In the genomic region with DNA sequence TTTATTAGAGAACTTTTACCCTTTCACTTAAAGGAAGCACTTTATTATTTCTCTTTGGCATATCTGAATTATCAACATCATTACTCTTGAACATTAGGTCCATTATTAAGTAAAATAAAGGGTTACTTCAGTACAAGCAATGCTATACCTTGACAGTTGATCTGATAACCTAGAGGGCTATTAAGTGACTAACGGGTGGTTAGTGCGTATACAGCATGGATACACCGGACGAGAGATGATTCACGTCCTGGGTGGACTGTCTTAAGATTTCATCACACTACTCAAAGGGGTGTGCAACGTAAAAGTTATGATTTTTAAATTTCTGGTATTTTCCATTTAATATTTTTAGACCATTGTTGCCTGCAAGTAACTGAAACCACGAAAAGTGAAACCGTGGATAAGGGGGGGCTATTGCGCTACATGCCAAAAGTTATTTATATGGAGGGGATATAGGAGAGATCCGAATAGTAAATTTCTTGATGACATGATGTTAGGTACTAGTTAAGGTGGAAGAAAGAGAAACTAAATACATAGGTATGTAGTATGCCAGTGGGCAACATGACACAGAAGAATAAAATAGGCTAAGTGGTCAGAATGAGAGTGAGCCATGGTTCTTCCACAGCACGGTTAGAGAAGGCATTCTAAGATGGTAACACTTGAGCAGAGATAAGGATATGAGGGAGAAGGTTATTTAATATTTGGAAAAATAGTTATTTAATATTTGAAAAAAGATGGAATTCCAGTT, we compare ENCODE assay signal across 23 cellular contexts.
DNase-seq lines count a peak whose midpoint lies in the region; ATAC-seq and TF ChIP-seq lines count a peak whose summit lies in the region.
"Had no signal": no experiment of that assay in that cellular context is flagged by ENCODE, and none has a peak within 500 bp of the region (broad histone marks: within the 10 kb centered on the region; RNA-seq: fewer than 3 reads in every experiment).

No MANE protein-coding gene starts in this region.

- H4K20me1 ChIP-seq in HCT116 (ENCODE audit: insufficient read depth) (no peaks in the 10 kb centered on the region), smooth muscle cell (ENCODE audit: low read depth) (no peaks in the 10 kb centered on the region)

- no peaks in the 10 kb centered on the region for H3K4me1 Mint-ChIP-seq in activated CD8-positive, alpha-beta T cell treated with anti-CD3 and anti-CD28 coated beads, Interleukin-2, amount 10 ng/mL, durations not matched to agents 7 days and 5 days (ENCODE audit: low read depth)
- H3K4me1 Mint-ChIP-seq: B cell; central memory CD8-positive, alpha-beta T cell; stimulated activated effector memory CD8-positive, alpha-beta T cell treated with anti-CD3 and anti-CD28 coated beads, Interleukin-12 subunit alpha, Interleukin-12 subunit beta, amount 100 ng/mL, for 72 hours had no signal

- H3K4me2 ChIP-seq in HCT116 (ENCODE audit: low read length) (no peak overlapping the region), smooth muscle cell (no peak overlapping the region)

- RAD21 ChIA-PET in HCT116 (lab: Charles Lee; ENCODE audit: low non-redundant PET in 1 of 2, low total read pairs in 2 of 2, uncharacterized antibody in 2 of 2, unreplicated experiment in 2 of 2) = no interaction called here

- no peak for ATAC-seq in HCT116
- no peak for ATAC-seq in activated naive CD4-positive, alpha-beta T cell treated with anti-CD3 and anti-CD28 coated beads, Interleukin-2, amount 50 U/mL, for 72 hours
- ATAC-seq in activated CD8-positive, alpha-beta T cell treated with anti-CD3 and anti-CD28 coated beads, Interleukin-2, amount 10 ng/mL, durations not matched to agents 7 days and 5 days = no peak
- ATAC-seq: heart left ventricle; HepG2; stimulated activated effector memory CD8-positive, alpha-beta T cell treated with anti-CD3 and anti-CD28 coated beads, Interleukin-12 subunit alpha, Interleukin-12 subunit beta, amount 100 ng/mL, for 72 hours had no signal

- H3K4me1 ChIP-seq in HCT116 (ENCODE audit: control insufficient read depth in 1 of 2, insufficient read depth in 2 of 2, low read length in 2 of 2) (peaks cover 22 to 32% of the 10 kb centered on the region in 2 experiments), SJSA1 (replicated peaks) (peaks cover 65% of the 10 kb centered on the region), smooth muscle cell (ENCODE audit: low read depth) (no peaks in the 10 kb centered on the region)
- H3K4me1 ChIP-seq: adrenal gland had no signal

- POLR2A ChIA-PET in HCT116 (lab: Charles Lee) = no interaction called here
- POLR2A ChIA-PET in activated CD8-positive, alpha-beta T cell treated with anti-CD3 and anti-CD28 coated beads, Interleukin-2, amount 10 ng/mL, durations not matched to agents 7 days and 5 days (lab: Charles Lee) = no interaction called here

- no peak overlapping the region for H3K4me3 Mint-ChIP-seq in activated CD8-positive, alpha-beta T cell treated with anti-CD3 and anti-CD28 coated beads, Interleukin-2, amount 10 ng/mL, durations not matched to agents 7 days and 5 days
- H3K4me3 Mint-ChIP-seq: B cell; central memory CD8-positive, alpha-beta T cell; H9; stimulated activated effector memory CD8-positive, alpha-beta T cell treated with anti-CD3 and anti-CD28 coated beads, Interleukin-12 subunit alpha, Interleukin-12 subunit beta, amount 100 ng/mL, for 72 hours had no signal

- intact Hi-C loops in HCT116 (cut with micrococcal nuclease) = loop anchor here (10.0 kb wide), 1 partner anchor 229 kb away; a partner anchor contains a TSS

- H3K9me3 ChIP-seq in HCT116 (ENCODE audit: control insufficient read depth in 1 of 2, insufficient read depth in 1 of 2, low read depth in 1 of 2, low read length in 2 of 2) (no peaks in the 10 kb centered on the region), SJSA1 (replicated peaks) (no peaks in the 10 kb centered on the region), smooth muscle cell (replicated peaks; ENCODE audit: low read depth) (no peaks in the 10 kb centered on the region)
- H3K9me3 ChIP-seq: adrenal gland, esophagus muscularis mucosa, heart left ventricle had no signal

- no peaks in the 10 kb centered on the region for H3K27me3 Mint-ChIP-seq in activated CD8-positive, alpha-beta T cell treated with anti-CD3 and anti-CD28 coated beads, Interleukin-2, amount 10 ng/mL, durations not matched to agents 7 days and 5 days (ENCODE audit: low read depth)
- H3K27me3 Mint-ChIP-seq: B cell; central memory CD8-positive, alpha-beta T cell had no signal

- H2AFZ ChIP-seq in HCT116 (ENCODE audit: low read depth, low read length, poor library complexity, severe bottlenecking) (peak overlapping the region; percentile 75), smooth muscle cell (ENCODE audit: low read depth) (no peak overlapping the region)

- no TSS peak for BruUV-seq in HCT116 (replicated peaks; lab: Mats Ljungman, UMichigan)

- no peaks in the 10 kb centered on the region for H3K36me3 Mint-ChIP-seq in activated naive CD4-positive, alpha-beta T cell treated with anti-CD3 and anti-CD28 coated beads, Interleukin-2, amount 50 U/mL, for 72 hours
- H3K36me3 Mint-ChIP-seq in activated CD8-positive, alpha-beta T cell treated with anti-CD3 and anti-CD28 coated beads, Interleukin-2, amount 10 ng/mL, durations not matched to agents 7 days and 5 days (ENCODE audit: low read depth) = no peaks in the 10 kb centered on the region
- H3K36me3 Mint-ChIP-seq: stimulated activated effector memory CD8-positive, alpha-beta T cell treated with anti-CD3 and anti-CD28 coated beads, Interleukin-12 subunit alpha, Interleukin-12 subunit beta, amount 100 ng/mL, for 72 hours had no signal

- peak; percentile 24 for DNase-seq in HCT116 (ENCODE audit: low read depth, low spot score)
- no peak for DNase-seq in SJSA1 (ENCODE audit: low read depth in 1 of 2, low spot score in 2 of 2)
- peak; percentile 50 for DNase-seq in epithelial cell of prostate (ENCODE audit: low read depth, low spot score)
- no peak for DNase-seq in smooth muscle cell (lab: John Stamatoyannopoulos, UW; ENCODE audit: unreplicated experiment)
- DNase-seq in activated naive CD4-positive, alpha-beta T cell treated with anti-CD3 and anti-CD28 coated beads, Interleukin-2, amount 50 U/mL, for 72 hours (ENCODE audit: low spot score in 2 of 2) = no peak
- DNase-seq in activated CD8-positive, alpha-beta T cell treated with anti-CD3 and anti-CD28 coated beads, Interleukin-2, amount 10 ng/mL, durations not matched to agents 7 days and 5 days = no peak
- no peak for DNase-seq in HuH-7 (ENCODE audit: low spot score)
- DNase-seq: adrenal gland; Calu3; effector CD4-positive, alpha-beta T cell; H9; heart left ventricle; NCI-H1417 treated with DMSO at 0.1 percent for 48 hours; NCI-H2171; NCI-H774; occipital lobe; T1000 had no signal

- no peak for TF ChIP-seq RAD21 in HCT116 (IDR thresholded peaks at IDR 0.05; ENCODE audit: low read depth)

- H3K27me3 ChIP-seq in HCT116 (ENCODE audit: insufficient read depth, low read length) = no peaks in the 10 kb centered on the region
- H3K27me3 ChIP-seq in SJSA1 (replicated peaks) = no peaks in the 10 kb centered on the region
- H3K27me3 ChIP-seq in smooth muscle cell (ENCODE audit: low read depth) = no peaks in the 10 kb centered on the region
- H3K27me3 ChIP-seq: adrenal gland, esophagus muscularis mucosa, heart left ventricle had no signal

- H3K36me3 ChIP-seq in HCT116 (ENCODE audit: control insufficient read depth in 1 of 2, insufficient read depth in 2 of 2, low read length in 2 of 2) (no peaks in the 10 kb centered on the region), SJSA1 (no peaks in the 10 kb centered on the region), smooth muscle cell (ENCODE audit: low read depth) (no peaks in the 10 kb centered on the region)
- H3K36me3 ChIP-seq: adrenal gland, esophagus muscularis mucosa, heart left ventricle had no signal

- no peak overlapping the region for H3K4me3 ChIP-seq in HCT116 (replicated peaks in 1 of 2; ENCODE audit: low read depth in 1 of 2, low read length in 2 of 2)
- H3K4me3 ChIP-seq in SJSA1 = no peak overlapping the region
- no peak overlapping the region for H3K4me3 ChIP-seq in smooth muscle cell
- H3K4me3 ChIP-seq: adrenal gland, esophagus muscularis mucosa, heart left ventricle, SK-N-MC had no signal

- no peak overlapping the region for H3K27ac ChIP-seq in HCT116 (ENCODE audit: low read depth, low read length)
- H3K27ac ChIP-seq in SJSA1 = peak overlapping the region; percentile 81
- H3K27ac ChIP-seq in epithelial cell of prostate = peak overlapping the region; percentile 97
- peak overlapping the region; percentile 72 for H3K27ac ChIP-seq in smooth muscle cell (ENCODE audit: low read depth)
- H3K27ac ChIP-seq: adrenal gland, esophagus muscularis mucosa, heart left ventricle, SK-N-MC had no signal

- WGBS in smooth muscle cell (ENCODE audit: low lambda C conversion rate) = 73% methylated on average over 11 of the region's 11 CpGs

- H3K9me3 Mint-ChIP-seq in activated naive CD4-positive, alpha-beta T cell treated with anti-CD3 and anti-CD28 coated beads, Interleukin-2, amount 50 U/mL, for 72 hours = peaks cover 4 to 5% of the 10 kb centered on the region in 2 donors
- H3K9me3 Mint-ChIP-seq in activated CD8-positive, alpha-beta T cell treated with anti-CD3 and anti-CD28 coated beads, Interleukin-2, amount 10 ng/mL, durations not matched to agents 7 days and 5 days (ENCODE audit: insufficient read depth) = no peaks in the 10 kb centered on the region
- H3K9me3 Mint-ChIP-seq: H9 had no signal

- CTCF ChIA-PET in HCT116 (lab: Charles Lee) = interaction anchor here (1.4 to 2.8 kb wide), 3 partner anchors 11 to 609 kb away, joined by 3 to 8 read pairs (median 3); no protein-coding TSS in a partner anchor
- CTCF ChIA-PET in activated CD8-positive, alpha-beta T cell treated with anti-CD3 and anti-CD28 coated beads, Interleukin-2, amount 10 ng/mL, durations not matched to agents 7 days and 5 days (lab: Charles Lee) = no interaction called here

- no peak for TF ChIP-seq POLR2A in HCT116 (IDR thresholded peaks at IDR 0.05; ENCODE audit: borderline replicate concordance, extremely low read depth, insufficient read depth, insufficient read length)

- H3K9me2 ChIP-seq in HCT116 (ENCODE audit: insufficient read depth) = no peaks in the 10 kb centered on the region

- no peaks in the 10 kb centered on the region for H3K79me2 ChIP-seq in HCT116 (ENCODE audit: insufficient read depth, low read length)
- H3K79me2 ChIP-seq in smooth muscle cell (ENCODE audit: low read depth) = no peaks in the 10 kb centered on the region

- no peak overlapping the region for H3K27ac Mint-ChIP-seq in activated naive CD4-positive, alpha-beta T cell treated with anti-CD3 and anti-CD28 coated beads, Interleukin-2, amount 50 U/mL, for 72 hours
- no peak overlapping the region for H3K27ac Mint-ChIP-seq in activated CD8-positive, alpha-beta T cell treated with anti-CD3 and anti-CD28 coated beads, Interleukin-2, amount 10 ng/mL, durations not matched to agents 7 days and 5 days
- H3K27ac Mint-ChIP-seq: B cell; H9; stimulated activated effector memory CD8-positive, alpha-beta T cell treated with anti-CD3 and anti-CD28 coated beads, Interleukin-12 subunit alpha, Interleukin-12 subunit beta, amount 100 ng/mL, for 72 hours had no signal

- TF ChIP-seq CTCF in HCT116 (IDR thresholded peaks at IDR 0.05 in 2 of 3, conservative IDR thresholded peaks at IDR 0.05 in 1 of 3; ENCODE audit: borderline replicate concordance in 1 of 3, insufficient read depth in 1 of 3, low read depth in 2 of 3, low read length in 2 of 3) = no peak
- TF ChIP-seq CTCF in smooth muscle cell (IDR thresholded peaks at IDR 0.05; ENCODE audit: borderline replicate concordance, insufficient read depth, poor library complexity, severe bottlenecking) = no peak

- H3K9ac ChIP-seq in HCT116 (ENCODE audit: low read length) (no peak overlapping the region), smooth muscle cell (ENCODE audit: low read depth) (no peak overlapping the region)

- no peaks in the 10 kb centered on the region for H3F3A ChIP-seq in smooth muscle cell (ENCODE audit: low read depth)

Comparison
In these comparisons a context has a peak if more than half of its experiments do, and no peak if none do; other contexts are left out.
1. DNase-seq: peak in HCT116 (single experiment) and epithelial cell of prostate (single experiment); none in SJSA1 (0 of 2), smooth muscle cell (single experiment), activated naive CD4-positive, alpha-beta T cell treated with anti-CD3 and anti-CD28 coated beads, Interleukin-2, amount 50 U/mL, for 72 hours (0 of 2), activated CD8-positive, alpha-beta T cell treated with anti-CD3 and anti-CD28 coated beads, Interleukin-2, amount 10 ng/mL, durations not matched to agents 7 days and 5 days (single experiment) and HuH-7 (single experiment).